Comparison of ENCODE assay signal across 12 cellular contexts in genomic region chr14:101360045-101360931, GRCh38.
DNase-seq lines count a peak whose midpoint lies in the region; ATAC-seq, FAIRE-seq and TF ChIP-seq lines count a peak whose summit lies in the region.
"Had no signal": no experiment of that assay in that cellular context is flagged by ENCODE, and none has a peak within 500 bp of the region (broad histone marks: within the 10 kb centered on the region; RNA-seq: fewer than 3 reads in every experiment).

No MANE protein-coding gene starts in this region.

- no peak overlapping the region for H3K4me3 Mint-ChIP-seq in T-helper 2 cell treated with Interferon-gamma antibody and Interleukin-4, amounts not matched to agents 5 μg/mL and 100 μg/mL, for 36 hours

- peak overlapping the region; percentile 90 for H3K4me2 ChIP-seq in BLaER1
- H3K4me2 ChIP-seq in OCI-LY7 (ENCODE audit: low read length), result peak overlapping the region; percentile 89

- intact Hi-C loops in OCI-LY7 (cut with micrococcal nuclease; ENCODE audit: unreplicated experiment), result loop anchor here (2.0 to 10.0 kb wide), 4 partner anchors 89 to 517 kb away; partner anchors contain the start of gene DIO3
- intact Hi-C loops in left ventricle myocardium inferior (cut with micrococcal nuclease), result no loop called here
- intact Hi-C loops in pancreas (cut with DNase I), result no loop called here

- H3K9me3 ChIP-seq in BLaER1 (peaks cover 26% of the 10 kb centered on the region), OCI-LY7 (ENCODE audit: low read length) (peaks cover 31% of the 10 kb centered on the region), left ventricle myocardium inferior (replicated peaks) (peaks cover 15% of the 10 kb centered on the region), pancreas (no peaks in the 10 kb centered on the region)

- peak in 3 of 4 donors; percentile 13 to 38 (median 36) for ATAC-seq in pancreas
- ATAC-seq in HG02798 (IDR thresholded peaks at IDR 0.05; ENCODE audit: poor library complexity, unreplicated experiment), result no peak

- H3K36me3 ChIP-seq in BLaER1 (no peaks in the 10 kb centered on the region), OCI-LY7 (ENCODE audit: insufficient read depth, low read length) (peaks cover 25% of the 10 kb centered on the region), left ventricle myocardium inferior (no peaks in the 10 kb centered on the region), pancreas (no peaks in the 10 kb centered on the region)

- no peaks in the 10 kb centered on the region for H3K79me2 ChIP-seq in OCI-LY7 (ENCODE audit: insufficient read depth, low read depth, low read length)

- 53 to 62% methylated on average over 22 of the region's 22 CpGs for WGBS in pancreas, 2 donors

- H4K20me1 ChIP-seq in BLaER1 (no peaks in the 10 kb centered on the region), OCI-LY7 (ENCODE audit: insufficient read depth, low read length) (no peaks in the 10 kb centered on the region)

- peaks cover 4% of the 10 kb centered on the region for H3K9me3 Mint-ChIP-seq in T-helper 2 cell treated with Interferon-gamma antibody and Interleukin-4, amounts not matched to agents 5 μg/mL and 100 μg/mL, for 36 hours

- no peaks in the 10 kb centered on the region for H3K27me3 Mint-ChIP-seq in T-helper 2 cell treated with Interferon-gamma antibody and Interleukin-4, amounts not matched to agents 5 μg/mL and 100 μg/mL, for 36 hours (ENCODE audit: low read depth)

- H3K4me1 ChIP-seq in BLaER1 (peaks cover 88% of the 10 kb centered on the region), OCI-LY7 (ENCODE audit: insufficient read depth, low read length, poor library complexity, severe bottlenecking) (peaks cover 79% of the 10 kb centered on the region), left ventricle myocardium inferior (no peaks in the 10 kb centered on the region), pancreas (no peaks in the 10 kb centered on the region)

- TF ChIP-seq CTCF in OCI-LY7 (conservative IDR thresholded peaks at IDR 0.05; ENCODE audit: low read length) (no peak), left ventricle myocardium inferior (IDR thresholded peaks at IDR 0.05; ENCODE audit: borderline replicate concordance) (no peak), pancreas (IDR thresholded peaks at IDR 0.05) (no peak)

- no peaks in the 10 kb centered on the region for H3K9me2 ChIP-seq in OCI-LY7 (ENCODE audit: insufficient read depth, low read length)

- no TSS peak for BruUV-seq in OCI-LY7 (replicated peaks; lab: Mats Ljungman, UMichigan)

- POLR2A ChIA-PET in OCI-LY7 (lab: Charles Lee), result interaction anchor here (0.5 to 1.0 kb wide), 6 partner anchors 8 to 1641 kb away, joined by 3 to 4 read pairs (median 4); no protein-coding TSS in a partner anchor

- H2AFZ ChIP-seq in OCI-LY7 (ENCODE audit: low read length), result peak overlapping the region; percentile 38; the same call in 1 of the 2 replicates

- H3K27ac Mint-ChIP-seq in T-helper 2 cell treated with Interferon-gamma antibody and Interleukin-4, amounts not matched to agents 5 μg/mL and 100 μg/mL, for 36 hours, result no peak overlapping the region
- H3K27ac Mint-ChIP-seq: progenitor cell of endocrine pancreas had no signal

- CTCF ChIA-PET in OCI-LY7 (lab: Charles Lee; ENCODE audit: unreplicated experiment), result no interaction called here

- DNase-seq in OCI-LY7 (ENCODE audit: low spot score) (peak; percentile 96), left ventricle myocardium inferior (peak; percentile 67), pancreas (no peak), NCI-H2227 (lab: John Stamatoyannopoulos, UW; ENCODE audit: unreplicated experiment) (no peak), activated gamma-delta T cell (lab: John Stamatoyannopoulos, UW) (no peak)
- DNase-seq in T-helper 2 cell treated with Interferon-gamma antibody and Interleukin-4, amounts not matched to agents 5 μg/mL and 100 μg/mL, for 36 hours (ENCODE audit: low spot score), result no peak
- DNase-seq: activated naive CD4-positive, alpha-beta T cell; NCI-H1048 had no signal

- H3K27me3 ChIP-seq in BLaER1, result no peaks in the 10 kb centered on the region
- peaks cover 50% of the 10 kb centered on the region for H3K27me3 ChIP-seq in left ventricle myocardium inferior (ENCODE audit: low read depth)
- no peaks in the 10 kb centered on the region for H3K27me3 ChIP-seq in pancreas

- peak overlapping the region; percentile 71 for H3K9ac ChIP-seq in BLaER1

- peak overlapping the region; percentile 87 for H3K27ac ChIP-seq in BLaER1
- peak overlapping the region; percentile 98 for H3K27ac ChIP-seq in OCI-LY7 (ENCODE audit: low read depth, low read length, poor library complexity, severe bottlenecking)
- peak overlapping the region; percentile 81 for H3K27ac ChIP-seq in left ventricle myocardium inferior (replicated peaks)
- H3K27ac ChIP-seq in pancreas, result no peak overlapping the region

- H3K4me3 ChIP-seq in BLaER1 (peak overlapping the region; percentile 32), OCI-LY7 (ENCODE audit: low read depth, low read length, poor library complexity, severe bottlenecking) (peak overlapping the region; percentile 61), left ventricle myocardium inferior (no peak overlapping the region), pancreas (no peak overlapping the region)

- H3K4me1 Mint-ChIP-seq in T-helper 2 cell treated with Interferon-gamma antibody and Interleukin-4, amounts not matched to agents 5 μg/mL and 100 μg/mL, for 36 hours (ENCODE audit: low read depth), result peaks cover 2% of the 10 kb centered on the region

- no peaks in the 10 kb centered on the region for H3K36me3 Mint-ChIP-seq in T-helper 2 cell treated with Interferon-gamma antibody and Interleukin-4, amounts not matched to agents 5 μg/mL and 100 μg/mL, for 36 hours (ENCODE audit: low read depth)

- FAIRE-seq in pancreas (lab: Jason Lieb, UNC), result no peak
- FAIRE-seq: GM19239 had no signal

Comparison
In these comparisons a context has a peak if more than half of its experiments do, and no peak if none do; other contexts are left out.
1. H3K27ac ChIP-seq: peak in BLaER1 (single experiment), OCI-LY7 (single experiment) and left ventricle myocardium inferior (single experiment); none in pancreas (0 of 4).
2. H3K4me3 ChIP-seq: peak in BLaER1 (single experiment) and OCI-LY7 (single experiment); none in left ventricle myocardium inferior (single experiment) and pancreas (0 of 4).
3. DNase-seq: peak in OCI-LY7 (single experiment) and left ventricle myocardium inferior (single experiment); none in pancreas (0 of 6), NCI-H2227 (single experiment), T-helper 2 cell treated with Interferon-gamma antibody and Interleukin-4, amounts not matched to agents 5 μg/mL and 100 μg/mL, for 36 hours (single experiment) and activated gamma-delta T cell (single experiment).